26 cellular contexts compared by ENCODE assay signal in genomic region chr1:91816055-91816454, GRCh38.
DNase-seq lines count a peak whose midpoint lies in the region; ATAC-seq and TF ChIP-seq lines count a peak whose summit lies in the region.
"Had no signal": no experiment of that assay in that cellular context is flagged by ENCODE, and none has a peak within 500 bp of the region (broad histone marks: within the 10 kb centered on the region; RNA-seq: fewer than 3 reads in every experiment).

No MANE protein-coding gene starts in this region.

- no peak overlapping the region for H3K23ac ChIP-seq in mesenchymal stem cell (ENCODE audit: low read length in 2 of 2)

- no peak for TF ChIP-seq EP300 in esophagus muscularis mucosa (IDR thresholded peaks at IDR 0.05)

- H3K27ac ChIP-seq in SK-N-MC, result peak overlapping the region; percentile 97
- H3K27ac ChIP-seq in esophagus muscularis mucosa (replicated peaks in 1 of 4), result peak overlapping the region; percentile 24 to 73 (median 38)
- no peak overlapping the region for H3K27ac ChIP-seq in mesenchymal stem cell (ENCODE audit: low read length, poor library complexity, severe bottlenecking)
- peak overlapping the region; percentile 6 to 81 (median 77) for H3K27ac ChIP-seq in spleen

- no peak for TF ChIP-seq POLR2A in esophagus muscularis mucosa (IDR thresholded peaks at IDR 0.05; ENCODE audit: low read depth)
- TF ChIP-seq POLR2A in spleen (IDR thresholded peaks at IDR 0.05), result no peak

- no peak overlapping the region for H2AFZ ChIP-seq in mesenchymal stem cell (ENCODE audit: low read depth, low read length)

- no peak overlapping the region for H3K4me3 ChIP-seq in SK-N-MC
- no peak overlapping the region for H3K4me3 ChIP-seq in esophagus muscularis mucosa
- no peak overlapping the region for H3K4me3 ChIP-seq in mesenchymal stem cell (ENCODE audit: insufficient read depth in 1 of 2, low read depth in 1 of 2, low read length in 2 of 2)
- peak overlapping the region in 2 of 8 donors; percentile 4 to 40 for H3K4me3 ChIP-seq in spleen
- H3K4me3 ChIP-seq: K562, ovary, smooth muscle cell, thoracic aorta had no signal

- no peaks in the 10 kb centered on the region for H3K27me3 ChIP-seq in esophagus muscularis mucosa
- no peaks in the 10 kb centered on the region for H3K27me3 ChIP-seq in mesenchymal stem cell (ENCODE audit: control insufficient read depth in 1 of 2, insufficient read depth in 1 of 2, low read length in 2 of 2)
- no peaks in the 10 kb centered on the region for H3K27me3 ChIP-seq in spleen (replicated peaks in 1 of 7)
- H3K27me3 ChIP-seq: ovary had no signal

- ATAC-seq in HG03521 (IDR thresholded peaks at IDR 0.05; ENCODE audit: unreplicated experiment), result no peak
- ATAC-seq: K562, left ventricle myocardium superior had no signal

- H3K9ac ChIP-seq in SK-N-MC (ENCODE audit: insufficient read length), result no peak overlapping the region
- peak overlapping the region; percentile 2 for H3K9ac ChIP-seq in mesenchymal stem cell (ENCODE audit: low read length)
- H3K9ac ChIP-seq: SK-N-SH had no signal

- no peak overlapping the region for H3K4ac ChIP-seq in mesenchymal stem cell (ENCODE audit: low read depth in 1 of 2, low read length in 2 of 2)

- H3K4me2 ChIP-seq in mesenchymal stem cell (ENCODE audit: low read length, poor library complexity, severe bottlenecking), result no peak overlapping the region
- H3K4me2 ChIP-seq: SK-N-SH, smooth muscle cell had no signal

- WGBS in esophagus muscularis mucosa, result 70% methylated on average over 2 of the region's 2 CpGs
- WGBS in mesenchymal stem cell, result 78% methylated on average over 1 of the region's 2 CpGs
- 74 to 90% (median 76%) methylated on average over 2 of the region's 2 CpGs for WGBS in spleen, 5 donors

- H2BK15ac ChIP-seq in mesenchymal stem cell (ENCODE audit: low read depth, poor library complexity, severe bottlenecking), result no peak overlapping the region

- H3K9me3 ChIP-seq in SK-N-MC (ENCODE audit: low read depth, low read length) (no peaks in the 10 kb centered on the region), esophagus muscularis mucosa (no peaks in the 10 kb centered on the region), mesenchymal stem cell (ENCODE audit: control insufficient read depth, low read length) (no peaks in the 10 kb centered on the region), spleen (no peaks in the 10 kb centered on the region)
- H3K9me3 ChIP-seq: ovary, SK-N-SH, thoracic aorta had no signal

- TF ChIP-seq CTCF in esophagus muscularis mucosa (IDR thresholded peaks at IDR 0.05) (no peak), spleen (IDR thresholded peaks at IDR 0.05 in 8 of 11, conservative IDR thresholded peaks at IDR 0.05 in 3 of 11) (no peak)

- peak overlapping the region; percentile 9 for H2AK5ac ChIP-seq in mesenchymal stem cell (ENCODE audit: low read length, severe bottlenecking)

- DNase-seq in SK-N-MC (ENCODE audit: low read depth, low spot score) (no peak), esophagus muscularis mucosa (ENCODE audit: extremely low spot score) (no peak), mesenchymal stem cell (no peak), spleen (no peak), AML-193 (lab: John Stamatoyannopoulos, UW) (no peak)
- DNase-seq in activated CD4-positive, alpha-beta T cell treated with anti-CD3 and anti-CD28 coated beads for 1 hour, result no peak
- no peak for DNase-seq in activated CD8-positive, alpha-beta memory T cell treated with anti-CD3 and anti-CD28 coated beads for 24 hours
- DNase-seq: ACHN; activated CD4-positive, CD25-positive, alpha-beta regulatory T cell; activated naive CD4-positive, alpha-beta T cell treated with anti-CD3 and anti-CD28 coated beads for 36 hours; DMS 273 treated with DMSO at 0.1 percent for 48 hours; GOT3; left ventricle myocardium superior; naive B cell; NCI-H1105 treated with DMSO at 0.1 percent for 48 hours; NCI-H2029; NCI-H524 treated with DMSO at 0.1 percent for 48 hours; OCI-M1; ovary; SK-N-SH; stimulated activated CD4-positive, alpha-beta T cell treated with anti-CD3 and anti-CD28 coated beads, Interleukin-1b, Interleukin-23, amount 100 ng/mL, for 48 hours; stimulated activated naive CD4-positive, alpha-beta T cell treated with Interleukin-2 at 50 U/mL for 16 hours had no signal

- no peak overlapping the region for H3K18ac ChIP-seq in mesenchymal stem cell (ENCODE audit: low read depth in 1 of 2, low read length in 2 of 2)

- H2BK5ac ChIP-seq in mesenchymal stem cell (ENCODE audit: low read depth, low read length, poor library complexity, severe bottlenecking), result no peak overlapping the region

- no peak overlapping the region for H2BK120ac ChIP-seq in mesenchymal stem cell (ENCODE audit: low read depth, low read length)

- H3K36me3 ChIP-seq in SK-N-MC (ENCODE audit: insufficient read depth, low read length) (no peaks in the 10 kb centered on the region), esophagus muscularis mucosa (no peaks in the 10 kb centered on the region), mesenchymal stem cell (ENCODE audit: control insufficient read depth in 1 of 2, insufficient read depth in 2 of 2, low read depth in 1 of 2, low read length in 2 of 2) (peaks cover 0 to 38% of the 10 kb centered on the region in 2 experiments), spleen (no peaks in the 10 kb centered on the region)
- H3K36me3 ChIP-seq: ovary, thoracic aorta had no signal

- H3K4me1 ChIP-seq in esophagus muscularis mucosa (peaks cover 54 to 100% (median 86%) of the 10 kb centered on the region in 4 donors), mesenchymal stem cell (ENCODE audit: control insufficient read depth, insufficient read depth, low read depth, low read length) (peaks cover 4% of the 10 kb centered on the region), spleen (peaks cover 17 to 89% (median 47%) of the 10 kb centered on the region in 6 donors)

- no peak overlapping the region for H3K14ac ChIP-seq in mesenchymal stem cell (ENCODE audit: low read length in 2 of 2)

- intact Hi-C loops in esophagus muscularis mucosa (cut with DNase I) (no loop called here), spleen (cut with DNase I; ENCODE audit: low total_unique reads) (no loop called here)

- H4K91ac ChIP-seq in mesenchymal stem cell (ENCODE audit: low read length), result no peak overlapping the region

- peaks cover 9% of the 10 kb centered on the region for H3K79me1 ChIP-seq in mesenchymal stem cell (replicated peaks; ENCODE audit: low read length, poor library complexity, severe bottlenecking)

- no peak overlapping the region for H2BK12ac ChIP-seq in mesenchymal stem cell (ENCODE audit: low read length in 2 of 2)

- H4K8ac ChIP-seq in mesenchymal stem cell (ENCODE audit: low read length), result no peak overlapping the region
